In the genomic region with DNA sequence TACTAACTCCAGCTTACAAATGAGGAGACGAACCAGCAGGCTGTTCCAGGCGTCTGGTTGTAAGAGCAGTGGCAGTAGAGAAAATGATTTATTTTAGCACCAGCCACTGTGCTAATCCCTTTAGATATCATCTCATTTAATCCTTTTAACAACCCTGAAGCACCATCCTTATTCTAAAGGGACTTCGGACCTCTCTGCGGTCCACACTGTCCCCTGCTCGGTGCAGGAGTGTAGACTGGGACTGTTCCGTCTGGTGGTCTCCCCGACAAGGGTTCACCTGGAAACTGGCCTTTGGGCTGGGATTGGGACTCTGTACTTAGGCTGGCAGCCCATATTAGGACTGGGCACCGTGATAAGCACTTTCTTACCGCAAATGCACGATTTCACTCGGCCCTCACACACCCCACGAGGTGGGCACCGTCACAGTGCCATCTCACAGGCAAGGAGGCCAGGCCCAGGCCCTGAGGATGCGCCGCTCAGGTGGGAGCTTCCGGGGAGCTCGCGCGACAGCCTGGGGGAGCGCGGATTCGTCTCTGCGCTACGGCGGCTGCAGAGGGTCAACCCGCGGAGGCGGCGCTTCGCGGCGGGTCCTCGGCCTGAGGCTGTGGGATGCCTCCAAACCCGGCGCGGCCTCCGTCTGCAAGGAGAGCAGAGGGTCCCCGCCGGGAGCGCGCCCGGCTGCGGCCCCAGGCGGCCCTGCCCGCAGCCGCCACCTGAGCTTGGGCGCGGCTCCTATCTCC, we compare ENCODE assay signal across 1 cellular context.
TF ChIP-seq lines count a peak whose summit lies in the region.

No MANE protein-coding gene starts in this region.

TF ChIP-seq in HEK293, 187 proteins besides CTCF, POLR2A, EP300 and RAD21 (continued from another document):
- TF ChIP-seq, protein P1, sequence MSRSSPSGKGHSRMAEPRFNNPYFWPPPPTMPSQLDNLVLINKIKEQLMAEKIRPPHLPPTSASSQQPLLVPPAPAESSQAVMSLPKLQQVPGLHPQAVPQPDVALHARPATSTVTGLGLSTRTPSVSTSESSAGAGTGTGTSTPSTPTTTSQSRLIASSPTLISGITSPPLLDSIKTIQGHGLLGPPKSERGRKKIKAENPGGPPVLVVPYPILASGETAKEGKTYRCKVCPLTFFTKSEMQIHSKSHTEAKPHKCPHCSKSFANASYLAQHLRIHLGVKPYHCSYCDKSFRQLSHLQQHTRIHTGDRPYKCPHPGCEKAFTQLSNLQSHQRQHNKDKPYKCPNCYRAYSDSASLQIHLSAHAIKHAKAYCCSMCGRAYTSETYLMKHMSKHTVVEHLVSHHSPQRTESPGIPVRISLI (tag by site-specific recombination; IDR thresholded peaks at IDR 0.05), result no peak
- no peak for TF ChIP-seq KLF1 (tag by site-specific recombination; IDR thresholded peaks at IDR 0.05)
- TF ChIP-seq GLIS1 (tag by site-specific recombination; IDR thresholded peaks at IDR 0.05), result peak; percentile 84
- TF ChIP-seq ZNF416 (tag by site-specific recombination; IDR thresholded peaks at IDR 0.05), result no peak
- TF ChIP-seq, protein P2, sequence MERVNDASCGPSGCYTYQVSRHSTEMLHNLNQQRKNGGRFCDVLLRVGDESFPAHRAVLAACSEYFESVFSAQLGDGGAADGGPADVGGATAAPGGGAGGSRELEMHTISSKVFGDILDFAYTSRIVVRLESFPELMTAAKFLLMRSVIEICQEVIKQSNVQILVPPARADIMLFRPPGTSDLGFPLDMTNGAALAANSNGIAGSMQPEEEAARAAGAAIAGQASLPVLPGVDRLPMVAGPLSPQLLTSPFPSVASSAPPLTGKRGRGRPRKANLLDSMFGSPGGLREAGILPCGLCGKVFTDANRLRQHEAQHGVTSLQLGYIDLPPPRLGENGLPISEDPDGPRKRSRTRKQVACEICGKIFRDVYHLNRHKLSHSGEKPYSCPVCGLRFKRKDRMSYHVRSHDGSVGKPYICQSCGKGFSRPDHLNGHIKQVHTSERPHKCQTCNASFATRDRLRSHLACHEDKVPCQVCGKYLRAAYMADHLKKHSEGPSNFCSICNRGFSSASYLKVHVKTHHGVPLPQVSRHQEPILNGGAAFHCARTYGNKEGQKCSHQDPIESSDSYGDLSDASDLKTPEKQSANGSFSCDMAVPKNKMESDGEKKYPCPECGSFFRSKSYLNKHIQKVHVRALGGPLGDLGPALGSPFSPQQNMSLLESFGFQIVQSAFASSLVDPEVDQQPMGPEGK (tag by site-specific recombination; IDR thresholded peaks at IDR 0.05), result peak; percentile 92
- TF ChIP-seq SP2 (tag by site-specific recombination; IDR thresholded peaks at IDR 0.05), result peak; percentile 36
- TF ChIP-seq ZNF629 (tag by site-specific recombination; IDR thresholded peaks at IDR 0.05), result peak; percentile 14; the same call in 1 of the 2 replicates
- TF ChIP-seq ZNF610 (tag by site-specific recombination; IDR thresholded peaks at IDR 0.05; ENCODE audit: borderline replicate concordance), result peak; percentile 59; the same call in 1 of the 2 replicates
- TF ChIP-seq ZNF221 (tag by site-specific recombination; IDR thresholded peaks at IDR 0.05; ENCODE audit: borderline replicate concordance), result no peak
- TF ChIP-seq ZNF843 (tag by site-specific recombination; IDR thresholded peaks at IDR 0.05), result 0 out of 2 replicates have a peak, but pooled peaks have one; percentile 48
- 0 out of 2 replicates have a peak, but pooled peaks have one; percentile 22 for TF ChIP-seq ZNF76 (tag by site-specific recombination; IDR thresholded peaks at IDR 0.05; ENCODE audit: borderline replicate concordance, low read depth)
- TF ChIP-seq ZSCAN30 (tag by site-specific recombination; IDR thresholded peaks at IDR 0.05), result peak; percentile 85
- TF ChIP-seq YY2 (tag by site-specific recombination; IDR thresholded peaks at IDR 0.05), result peak; percentile 15; the same call in 1 of the 2 replicates
- TF ChIP-seq KLF8 (tag by site-specific recombination; IDR thresholded peaks at IDR 0.05), result peak; percentile 48; the same call in 1 of the 2 replicates
- TF ChIP-seq, protein P3, sequence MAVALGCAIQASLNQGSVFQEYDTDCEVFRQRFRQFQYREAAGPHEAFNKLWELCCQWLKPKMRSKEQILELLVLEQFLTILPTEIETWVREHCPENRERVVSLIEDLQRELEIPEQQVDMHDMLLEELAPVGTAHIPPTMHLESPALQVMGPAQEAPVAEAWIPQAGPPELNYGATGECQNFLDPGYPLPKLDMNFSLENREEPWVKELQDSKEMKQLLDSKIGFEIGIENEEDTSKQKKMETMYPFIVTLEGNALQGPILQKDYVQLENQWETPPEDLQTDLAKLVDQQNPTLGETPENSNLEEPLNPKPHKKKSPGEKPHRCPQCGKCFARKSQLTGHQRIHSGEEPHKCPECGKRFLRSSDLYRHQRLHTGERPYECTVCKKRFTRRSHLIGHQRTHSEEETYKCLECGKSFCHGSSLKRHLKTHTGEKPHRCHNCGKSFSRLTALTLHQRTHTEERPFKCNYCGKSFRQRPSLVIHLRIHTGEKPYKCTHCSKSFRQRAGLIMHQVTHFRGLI (tag by site-specific recombination; IDR thresholded peaks at IDR 0.05), result peak; percentile 58
- TF ChIP-seq ZNF677 (tag by site-specific recombination; IDR thresholded peaks at IDR 0.05), result 0 out of 2 replicates have a peak, but pooled peaks have one; percentile 19
- peak; percentile 96 for TF ChIP-seq ZNF664 (tag by site-specific recombination; IDR thresholded peaks at IDR 0.05)
- TF ChIP-seq, protein P4, sequence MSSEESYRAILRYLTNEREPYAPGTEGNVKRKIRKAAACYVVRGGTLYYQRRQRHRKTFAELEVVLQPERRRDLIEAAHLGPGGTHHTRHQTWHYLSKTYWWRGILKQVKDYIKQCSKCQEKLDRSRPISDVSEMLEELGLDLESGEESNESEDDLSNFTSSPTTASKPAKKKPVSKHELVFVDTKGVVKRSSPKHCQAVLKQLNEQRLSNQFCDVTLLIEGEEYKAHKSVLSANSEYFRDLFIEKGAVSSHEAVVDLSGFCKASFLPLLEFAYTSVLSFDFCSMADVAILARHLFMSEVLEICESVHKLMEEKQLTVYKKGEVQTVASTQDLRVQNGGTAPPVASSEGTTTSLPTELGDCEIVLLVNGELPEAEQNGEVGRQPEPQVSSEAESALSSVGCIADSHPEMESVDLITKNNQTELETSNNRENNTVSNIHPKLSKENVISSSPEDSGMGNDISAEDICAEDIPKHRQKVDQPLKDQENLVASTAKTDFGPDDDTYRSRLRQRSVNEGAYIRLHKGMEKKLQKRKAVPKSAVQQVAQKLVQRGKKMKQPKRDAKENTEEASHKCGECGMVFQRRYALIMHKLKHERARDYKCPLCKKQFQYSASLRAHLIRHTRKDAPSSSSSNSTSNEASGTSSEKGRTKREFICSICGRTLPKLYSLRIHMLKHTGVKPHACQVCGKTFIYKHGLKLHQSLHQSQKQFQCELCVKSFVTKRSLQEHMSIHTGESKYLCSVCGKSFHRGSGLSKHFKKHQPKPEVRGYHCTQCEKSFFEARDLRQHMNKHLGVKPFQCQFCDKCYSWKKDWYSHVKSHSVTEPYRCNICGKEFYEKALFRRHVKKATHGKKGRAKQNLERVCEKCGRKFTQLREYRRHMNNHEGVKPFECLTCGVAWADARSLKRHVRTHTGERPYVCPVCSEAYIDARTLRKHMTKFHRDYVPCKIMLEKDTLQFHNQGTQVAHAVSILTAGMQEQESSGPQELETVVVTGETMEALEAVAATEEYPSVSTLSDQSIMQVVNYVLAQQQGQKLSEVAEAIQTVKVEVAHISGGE (tag by site-specific recombination; conservative IDR thresholded peaks at IDR 0.05; ENCODE audit: low read depth), result peak; percentile 55
- TF ChIP-seq ZNF626 (tag by site-specific recombination; IDR thresholded peaks at IDR 0.05), result no peak
- no peak for TF ChIP-seq ZNF530 (tag by site-specific recombination; IDR thresholded peaks at IDR 0.05; ENCODE audit: low read depth)
- TF ChIP-seq, protein P5, sequence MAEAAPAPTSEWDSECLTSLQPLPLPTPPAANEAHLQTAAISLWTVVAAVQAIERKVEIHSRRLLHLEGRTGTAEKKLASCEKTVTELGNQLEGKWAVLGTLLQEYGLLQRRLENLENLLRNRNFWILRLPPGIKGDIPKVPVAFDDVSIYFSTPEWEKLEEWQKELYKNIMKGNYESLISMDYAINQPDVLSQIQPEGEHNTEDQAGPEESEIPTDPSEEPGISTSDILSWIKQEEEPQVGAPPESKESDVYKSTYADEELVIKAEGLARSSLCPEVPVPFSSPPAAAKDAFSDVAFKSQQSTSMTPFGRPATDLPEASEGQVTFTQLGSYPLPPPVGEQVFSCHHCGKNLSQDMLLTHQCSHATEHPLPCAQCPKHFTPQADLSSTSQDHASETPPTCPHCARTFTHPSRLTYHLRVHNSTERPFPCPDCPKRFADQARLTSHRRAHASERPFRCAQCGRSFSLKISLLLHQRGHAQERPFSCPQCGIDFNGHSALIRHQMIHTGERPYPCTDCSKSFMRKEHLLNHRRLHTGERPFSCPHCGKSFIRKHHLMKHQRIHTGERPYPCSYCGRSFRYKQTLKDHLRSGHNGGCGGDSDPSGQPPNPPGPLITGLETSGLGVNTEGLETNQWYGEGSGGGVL (tag by site-specific recombination; IDR thresholded peaks at IDR 0.05), result peak; percentile 88
- TF ChIP-seq ZNF394 (tag by site-specific recombination; IDR thresholded peaks at IDR 0.05; ENCODE audit: borderline replicate concordance), result peak; percentile 43; the same call in 1 of the 2 replicates
- peak; percentile 88 for TF ChIP-seq ZNF341 (tag by site-specific recombination; IDR thresholded peaks at IDR 0.05; ENCODE audit: low read depth)
- peak; percentile 41; the same call in 1 of the 2 replicates for TF ChIP-seq EGR2 (tag by site-specific recombination; IDR thresholded peaks at IDR 0.05; ENCODE audit: low read depth)
- TF ChIP-seq ZNF335 (tag by site-specific recombination; conservative IDR thresholded peaks at IDR 0.05), result peak; percentile 87
- TF ChIP-seq ZNF660 (tag by site-specific recombination; IDR thresholded peaks at IDR 0.05), result peak; percentile 83
- no peak for TF ChIP-seq BCL11B (tag by site-specific recombination; IDR thresholded peaks at IDR 0.05; ENCODE audit: low read depth)
- TF ChIP-seq, protein P6, sequence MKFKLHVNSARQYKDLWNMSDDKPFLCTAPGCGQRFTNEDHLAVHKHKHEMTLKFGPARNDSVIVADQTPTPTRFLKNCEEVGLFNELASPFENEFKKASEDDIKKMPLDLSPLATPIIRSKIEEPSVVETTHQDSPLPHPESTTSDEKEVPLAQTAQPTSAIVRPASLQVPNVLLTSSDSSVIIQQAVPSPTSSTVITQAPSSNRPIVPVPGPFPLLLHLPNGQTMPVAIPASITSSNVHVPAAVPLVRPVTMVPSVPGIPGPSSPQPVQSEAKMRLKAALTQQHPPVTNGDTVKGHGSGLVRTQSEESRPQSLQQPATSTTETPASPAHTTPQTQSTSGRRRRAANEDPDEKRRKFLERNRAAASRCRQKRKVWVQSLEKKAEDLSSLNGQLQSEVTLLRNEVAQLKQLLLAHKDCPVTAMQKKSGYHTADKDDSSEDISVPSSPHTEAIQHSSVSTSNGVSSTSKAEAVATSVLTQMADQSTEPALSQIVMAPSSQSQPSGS (tag by site-specific recombination; IDR thresholded peaks at IDR 0.05; ENCODE audit: low read depth), result no peak
- peak; percentile 61 for TF ChIP-seq ZIC2 (tag by site-specific recombination; IDR thresholded peaks at IDR 0.05)
- TF ChIP-seq ZNF501 (tag by site-specific recombination; IDR thresholded peaks at IDR 0.05), result peak; percentile 82
- 0 out of 2 replicates have a peak, but pooled peaks have one; percentile 71 for TF ChIP-seq ZBTB48 (tag by site-specific recombination; IDR thresholded peaks at IDR 0.05)
- peak; percentile 73 for TF ChIP-seq ZXDB (tag by site-specific recombination; IDR thresholded peaks at IDR 0.05)
- TF ChIP-seq ZNF391 (tag by site-specific recombination; IDR thresholded peaks at IDR 0.05; ENCODE audit: borderline replicate concordance, low read depth), result 0 out of 2 replicates have a peak, but pooled peaks have one; percentile 62
- TF ChIP-seq, protein P7, sequence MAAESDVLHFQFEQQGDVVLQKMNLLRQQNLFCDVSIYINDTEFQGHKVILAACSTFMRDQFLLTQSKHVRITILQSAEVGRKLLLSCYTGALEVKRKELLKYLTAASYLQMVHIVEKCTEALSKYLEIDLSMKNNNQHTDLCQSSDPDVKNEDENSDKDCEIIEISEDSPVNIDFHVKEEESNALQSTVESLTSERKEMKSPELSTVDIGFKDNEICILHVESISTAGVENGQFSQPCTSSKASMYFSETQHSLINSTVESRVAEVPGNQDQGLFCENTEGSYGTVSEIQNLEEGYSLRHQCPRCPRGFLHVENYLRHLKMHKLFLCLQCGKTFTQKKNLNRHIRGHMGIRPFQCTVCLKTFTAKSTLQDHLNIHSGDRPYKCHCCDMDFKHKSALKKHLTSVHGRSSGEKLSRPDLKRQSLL (tag by site-specific recombination; IDR thresholded peaks at IDR 0.05), result 0 out of 2 replicates have a peak, but pooled peaks have one; percentile 29
- TF ChIP-seq ZNF121 (tag by site-specific recombination; IDR thresholded peaks at IDR 0.05), result peak; percentile 54; the same call in 1 of the 2 replicates
- TF ChIP-seq, protein P8, sequence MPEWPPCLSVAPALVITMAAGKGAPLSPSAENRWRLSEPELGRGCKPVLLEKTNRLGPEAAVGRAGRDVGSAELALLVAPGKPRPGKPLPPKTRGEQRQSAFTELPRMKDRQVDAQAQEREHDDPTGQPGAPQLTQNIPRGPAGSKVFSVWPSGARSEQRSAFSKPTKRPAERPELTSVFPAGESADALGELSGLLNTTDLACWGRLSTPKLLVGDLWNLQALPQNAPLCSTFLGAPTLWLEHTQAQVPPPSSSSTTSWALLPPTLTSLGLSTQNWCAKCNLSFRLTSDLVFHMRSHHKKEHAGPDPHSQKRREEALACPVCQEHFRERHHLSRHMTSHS (tag by site-specific recombination; IDR thresholded peaks at IDR 0.05), result no peak
- TF ChIP-seq ZNF747 (tag by site-specific recombination; IDR thresholded peaks at IDR 0.05), result no peak
- TF ChIP-seq, protein P9, sequence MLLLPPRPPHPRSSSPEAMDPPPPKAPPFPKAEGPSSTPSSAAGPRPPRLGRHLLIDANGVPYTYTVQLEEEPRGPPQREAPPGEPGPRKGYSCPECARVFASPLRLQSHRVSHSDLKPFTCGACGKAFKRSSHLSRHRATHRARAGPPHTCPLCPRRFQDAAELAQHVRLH (tag by site-specific recombination; IDR thresholded peaks at IDR 0.05), result 0 out of 2 replicates have a peak, but pooled peaks have one; percentile 63
- no peak for TF ChIP-seq ZNF19 (tag by site-specific recombination; IDR thresholded peaks at IDR 0.05; ENCODE audit: low read depth)
